Comparison of ENCODE assay signal across 17 cellular contexts in the genomic region with DNA sequence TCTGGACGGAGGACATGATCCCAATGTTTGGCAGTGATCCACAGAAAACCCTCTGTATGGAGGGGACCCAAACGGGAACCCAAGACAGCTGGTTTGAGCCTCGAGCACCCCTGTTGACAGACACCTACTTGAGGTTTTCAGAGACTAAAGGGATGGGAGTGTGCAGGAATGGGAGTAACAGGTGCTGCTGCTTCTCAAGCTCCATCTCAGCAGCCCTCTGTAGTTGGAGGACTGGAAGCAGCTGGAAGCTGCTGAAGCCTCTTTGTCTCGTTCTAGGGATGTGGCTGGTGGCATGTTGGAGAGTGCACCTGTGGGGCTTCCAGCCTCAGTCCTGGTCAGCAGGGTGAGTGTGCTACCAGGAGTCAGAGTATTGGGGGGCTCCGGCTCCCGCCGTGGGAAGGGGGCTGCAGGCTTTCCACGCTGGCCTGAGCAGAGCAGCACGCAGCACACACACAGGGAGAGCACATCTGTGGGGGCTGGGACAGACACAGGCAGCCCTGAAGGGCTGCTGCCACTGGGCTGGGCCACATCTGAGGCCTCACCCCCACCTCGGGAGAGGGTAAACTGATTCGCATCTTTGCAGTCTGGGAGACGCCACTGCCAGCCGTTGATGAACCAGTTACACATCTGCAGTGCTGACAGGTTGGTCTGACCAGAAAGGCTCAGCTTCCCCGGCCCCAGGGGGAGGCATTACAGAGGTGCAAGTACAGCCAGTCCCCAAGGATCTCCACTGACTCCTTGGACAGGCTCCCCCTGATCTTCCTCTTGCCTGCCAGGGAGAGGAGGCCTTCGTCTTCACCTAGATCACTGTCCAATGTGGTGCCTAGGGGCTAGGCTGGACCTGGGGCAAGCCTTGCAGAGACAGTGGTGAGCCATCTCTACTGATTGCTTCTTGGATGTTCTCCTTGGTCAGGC. TPM values are rescaled to one million over a fixed set of nuclear protein-coding genes. Genes with fewer than 3 reads are reported as not detected.
A peak's percentile ranks its signal among the peaks of the same experiment; 100 is the strongest.
DNase-seq lines count a peak whose midpoint lies in the region; ATAC-seq and TF ChIP-seq lines count a peak whose summit lies in the region.
"Had no signal": no experiment of that assay in that cellular context is flagged by ENCODE, and none has a peak within 500 bp of the region (broad histone marks: within the 10 kb centered on the region; RNA-seq: fewer than 3 reads in every experiment).

No MANE protein-coding gene starts in this region.

- H3K4me3 ChIP-seq in right cardiac atrium (ENCODE audit: low read length): no peak overlapping the region
- no peak overlapping the region for H3K4me3 ChIP-seq in left ventricle myocardium inferior
- H3K4me3 ChIP-seq in Panc1 (ENCODE audit: low read depth in 2 of 2, low read length in 2 of 2): no peak overlapping the region
- no peak overlapping the region for H3K4me3 ChIP-seq in aorta (ENCODE audit: low read length in 2 of 2)
- H3K4me3 ChIP-seq: right lobe of liver, thoracic aorta had no signal

- POLR2A ChIA-PET in Panc1 (lab: Charles Lee): no interaction called here

- in situ Hi-C loops in Panc1 (cut with HindIII; ENCODE audit: low pct_unique_long_range_greater_than_20kb, low sequenced_read_pairs): no loop called here

- DNase-seq in right cardiac atrium (no peak), left ventricle myocardium inferior (no peak), Panc1 (ENCODE audit: low read depth, low spot score) (no peak), left lobe of liver (ENCODE audit: low spot score) (no peak), aorta (no peak), anterior cingulate cortex (lab: John Stamatoyannopoulos, UW) (no peak), CD1c-positive myeloid dendritic cell (ENCODE audit: extremely low spot score) (no peak)
- DNase-seq: activated B cell treated with CpG ODN at 0.5 μM for 24 hours; activated CD8-positive, alpha-beta memory T cell treated with anti-CD3 and anti-CD28 coated beads, Interleukin-2, amount 50 U/mL, for 4 hours; central memory CD4-positive, alpha-beta T cell; IMR-90; NCI-H82; occipital lobe; right lobe of liver; RPMI8226; stimulated activated CD4-positive, alpha-beta T cell treated with anti-CD3 and anti-CD28 coated beads, Interleukin-1b, Interleukin-23, amount 100 ng/mL, for 48 hours had no signal

- H3K27me3 ChIP-seq in right cardiac atrium (ENCODE audit: control insufficient read depth, insufficient read depth) (no peaks in the 10 kb centered on the region), left ventricle myocardium inferior (ENCODE audit: low read depth) (no peaks in the 10 kb centered on the region), Panc1 (ENCODE audit: control insufficient read depth, insufficient read depth, low read length) (no peaks in the 10 kb centered on the region), aorta (ENCODE audit: control insufficient read depth in 1 of 2, insufficient read depth in 2 of 2, low read length in 1 of 2) (no peaks in the 10 kb centered on the region)
- H3K27me3 ChIP-seq: right lobe of liver had no signal

- no peaks in the 10 kb centered on the region for H3K9me3 ChIP-seq in right cardiac atrium (ENCODE audit: control insufficient read depth, low read length)
- peaks cover 2% of the 10 kb centered on the region for H3K9me3 ChIP-seq in left ventricle myocardium inferior (replicated peaks)
- no peaks in the 10 kb centered on the region for H3K9me3 ChIP-seq in Panc1 (ENCODE audit: control insufficient read depth, insufficient read depth, low read depth, low read length)
- H3K9me3 ChIP-seq in aorta (ENCODE audit: control insufficient read depth, low read length): no peaks in the 10 kb centered on the region
- H3K9me3 ChIP-seq: right lobe of liver, thoracic aorta had no signal

- no peak for TF ChIP-seq CTCF in left ventricle myocardium inferior (IDR thresholded peaks at IDR 0.05; ENCODE audit: borderline replicate concordance)
- no peak for TF ChIP-seq CTCF in Panc1 (IDR thresholded peaks at IDR 0.05)

- H3K36me3 ChIP-seq in left ventricle myocardium inferior (no peaks in the 10 kb centered on the region), Panc1 (ENCODE audit: control insufficient read depth, insufficient read depth, low read length) (no peaks in the 10 kb centered on the region), aorta (ENCODE audit: control insufficient read depth in 1 of 2, insufficient read depth in 2 of 2, low read length in 1 of 2) (no peaks in the 10 kb centered on the region)
- H3K36me3 ChIP-seq: right lobe of liver, thoracic aorta had no signal

- H3K4me1 ChIP-seq in right cardiac atrium (ENCODE audit: control insufficient read depth, insufficient read depth, low read length) (no peaks in the 10 kb centered on the region), left ventricle myocardium inferior (no peaks in the 10 kb centered on the region), Panc1 (ENCODE audit: control insufficient read depth, insufficient read depth, low read length) (no peaks in the 10 kb centered on the region), aorta (ENCODE audit: control insufficient read depth in 1 of 2, insufficient read depth in 2 of 2, low read length in 2 of 2) (no peaks in the 10 kb centered on the region)
- H3K4me1 ChIP-seq: right lobe of liver had no signal

- H3K27ac ChIP-seq in right cardiac atrium (ENCODE audit: low read length): no peak overlapping the region
- H3K27ac ChIP-seq in left ventricle myocardium inferior (replicated peaks): no peak overlapping the region
- H3K27ac ChIP-seq in Panc1 (ENCODE audit: low read length): no peak overlapping the region
- no peak overlapping the region for H3K27ac ChIP-seq in aorta (ENCODE audit: low read depth in 1 of 2, low read length in 2 of 2)
- H3K27ac ChIP-seq: right lobe of liver, thoracic aorta had no signal

- intact Hi-C loops in right cardiac atrium (cut with DNase I) (no loop called here), left ventricle myocardium inferior (cut with micrococcal nuclease) (no loop called here), Panc1 (cut with micrococcal nuclease; ENCODE audit: unreplicated experiment) (no loop called here), aorta (cut with DNase I) (no loop called here)

- CTCF ChIA-PET in Panc1 (lab: Charles Lee): no interaction called here

- peak; percentile 24 to 39 for ATAC-seq in right cardiac atrium
- ATAC-seq in Panc1: peak; percentile 54; the same call in 1 of the 2 replicates
- peak; percentile 34 for ATAC-seq in left lobe of liver
- ATAC-seq in aorta (ENCODE audit: low FRiP score): peak; percentile 38

- no TSS peak for BruUV-seq in Panc1 (replicated peaks; lab: Mats Ljungman, UMichigan)

- 72% methylated on average over 15 of the region's 15 CpGs for WGBS in right cardiac atrium
- 79% methylated on average over 15 of the region's 15 CpGs for WGBS in aorta, 2 donors

RNA-seq across cellular contexts. Expression of a gene that starts 56.6 kb away (rescaled TPM):
- total RNA-seq in right cardiac atrium: 10 to 100 TPM in 2 of 4 donors, 1 to 10 TPM in 2; 7.8 to 14.1 (median 10.0) TPM
- 5.8 TPM for polyA plus RNA-seq in right cardiac atrium
- 6.1 TPM for total RNA-seq in left ventricle myocardium inferior
- total RNA-seq in Panc1 (2021; ENCODE audit: unreplicated experiment): 42.2 TPM
- 25.3 TPM for polyA plus RNA-seq in Panc1 (2012; ENCODE audit: insufficient read length)
- 9.3 TPM for total RNA-seq in left lobe of liver
- 10 to 100 TPM; 34.4 to 44.2 TPM for total RNA-seq in aorta
- 10 to 100 TPM; 22.7 to 32.6 TPM for polyA plus RNA-seq in aorta
